Comparison of ENCODE assay signal across 15 cellular contexts in the genomic region with DNA sequence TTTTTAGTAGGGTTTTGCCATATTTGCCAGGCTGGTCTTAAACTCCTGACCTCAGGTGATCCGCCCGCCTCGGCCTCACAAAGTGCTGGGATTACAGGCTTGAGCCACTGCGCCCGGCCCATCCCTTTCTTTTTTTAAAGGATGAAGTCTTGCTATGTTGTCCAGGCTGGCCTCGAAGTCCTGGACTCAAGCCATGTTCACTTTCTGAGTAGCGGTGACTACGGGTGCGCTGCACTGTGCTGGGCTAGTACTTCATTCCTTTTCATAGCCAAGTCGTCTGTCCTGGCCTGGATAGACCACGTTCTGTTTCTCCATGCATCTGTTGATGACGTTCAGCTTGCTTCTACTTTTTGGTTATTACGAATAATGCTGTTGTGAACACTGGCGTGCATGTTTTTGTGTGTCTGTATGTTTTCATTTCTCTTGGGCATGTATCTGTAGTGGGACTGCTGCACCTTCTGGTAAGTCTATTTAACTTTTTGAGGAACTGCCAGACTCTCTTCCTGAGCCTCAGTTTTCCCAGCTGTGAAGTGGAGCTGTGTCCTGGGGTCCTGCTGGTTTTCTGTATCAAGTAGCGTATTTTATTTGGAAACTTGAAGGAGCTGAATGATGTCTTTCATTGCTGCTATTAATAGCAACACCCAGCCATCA. TPM values are rescaled to one million over a fixed set of nuclear protein-coding genes. Genes with fewer than 3 reads are reported as not detected.
DNase-seq lines count a peak whose midpoint lies in the region; ATAC-seq, FAIRE-seq and TF ChIP-seq lines count a peak whose summit lies in the region.
"Had no signal": no experiment of that assay in that cellular context is flagged by ENCODE, and none has a peak within 500 bp of the region (broad histone marks: within the 10 kb centered on the region; RNA-seq: fewer than 3 reads in every experiment).

No MANE protein-coding gene starts in this region.

- H3K79me2 ChIP-seq in K562 (ENCODE audit: control insufficient read depth, insufficient read depth, low read length), result peaks cover 100% of the 10 kb centered on the region

- H3K27ac ChIP-seq in HEK293 (ENCODE audit: extremely low read depth, low read depth, low read length) (peak overlapping the region; percentile 45; the same call in 1 of the 2 replicates), K562 (ENCODE audit: extremely low read depth, low read depth, low read length) (peak overlapping the region; percentile 97), subcutaneous abdominal adipose tissue (ENCODE audit: low read depth, low read length) (peak overlapping the region; percentile 84)

- BruUV-seq in K562 (replicated peaks; lab: Mats Ljungman, UMichigan), result no TSS peak

- no peak for TF ChIP-seq EP300 in K562 (IDR thresholded peaks at IDR 0.05; ENCODE audit: low read length)

- H3K4me3 Mint-ChIP-seq in mesothelial cell of epicardium, result no peak overlapping the region

- peaks cover 86% of the 10 kb centered on the region for H4K20me1 ChIP-seq in K562 (replicated peaks; ENCODE audit: control insufficient read depth, insufficient read depth, low read length)

- H3K27me3 ChIP-seq in K562 (ENCODE audit: control insufficient read depth in 2 of 2, insufficient read depth in 2 of 2, low read length in 2 of 2) (no peaks in the 10 kb centered on the region; a peak in 1 of 5 replicates), subcutaneous abdominal adipose tissue (ENCODE audit: control insufficient read depth in 5 of 5, insufficient read depth in 4 of 5, low read length in 5 of 5) (no peaks in the 10 kb centered on the region), MG63 (no peaks in the 10 kb centered on the region)

- H3K9me3 ChIP-seq in HEK293 (ENCODE audit: control insufficient read depth, insufficient read depth, low read depth, low read length), result no peaks in the 10 kb centered on the region
- H3K9me3 ChIP-seq in K562 (replicated peaks; ENCODE audit: control insufficient read depth, insufficient read depth, low read depth, low read length), result no peaks in the 10 kb centered on the region
- peaks cover 0 to 8% (median 4%) of the 10 kb centered on the region in 5 donors for H3K9me3 ChIP-seq in subcutaneous abdominal adipose tissue (ENCODE audit: control insufficient read depth in 5 of 5, low read length in 5 of 5)
- H3K9me3 ChIP-seq in MG63, result no peaks in the 10 kb centered on the region

- WGBS in K562 (ENCODE audit: insufficient coverage, low coverage, missing lambda C conversion rate), result 54% methylated on average over 15 of the region's 15 CpGs

- peaks cover 0 to 6% of the 10 kb centered on the region in 2 experiments; a peak in 1 of 3 replicates for H3K36me3 ChIP-seq in HEK293 (ENCODE audit: control insufficient read depth in 2 of 2, insufficient read depth in 1 of 2, low read length in 2 of 2)
- peaks cover 76% of the 10 kb centered on the region for H3K36me3 ChIP-seq in K562 (ENCODE audit: control insufficient read depth, insufficient read depth, low read length)
- peaks cover 0 to 5% (median 0%) of the 10 kb centered on the region in 5 donors for H3K36me3 ChIP-seq in subcutaneous abdominal adipose tissue (ENCODE audit: control insufficient read depth in 5 of 5, insufficient read depth in 5 of 5, low read length in 5 of 5)
- H3K36me3 ChIP-seq in MG63, result no peaks in the 10 kb centered on the region; the same call in 1 of the 2 replicates

- H3K9me3 Mint-ChIP-seq in mesothelial cell of epicardium, result no peaks in the 10 kb centered on the region
- H3K9me3 Mint-ChIP-seq: activated naive CD4-positive, alpha-beta T cell treated with anti-CD3 and anti-CD28 coated beads, Interleukin-2, amount 50 U/mL, for 72 hours; stimulated activated naive B cell treated with anti-CD40 and anti-IgM and Interleukin-4, amounts not matched to agents 10 μg/mL and 1 μg/mL and 100 μg/mL, for 72 hours had no signal

- in situ Hi-C loops in K562 (cut with MboI), result no loop called here

- no peaks in the 10 kb centered on the region for H3K27me3 Mint-ChIP-seq in mesothelial cell of epicardium (ENCODE audit: low read depth)
- H3K27me3 Mint-ChIP-seq: stimulated activated naive B cell treated with anti-CD40 and anti-IgM and Interleukin-4, amounts not matched to agents 10 μg/mL and 1 μg/mL and 100 μg/mL, for 72 hours had no signal

- H3K36me3 Mint-ChIP-seq in mesothelial cell of epicardium, result no peaks in the 10 kb centered on the region

- H3K4me3 ChIP-seq in HEK293 (ENCODE audit: low read depth, low read length), result no peak overlapping the region
- no peak overlapping the region for H3K4me3 ChIP-seq in K562
- H3K4me3 ChIP-seq in subcutaneous abdominal adipose tissue (ENCODE audit: low read depth in 1 of 5, low read length in 5 of 5), result peak overlapping the region in 1 of 5 donors; percentile 32
- H3K4me3 ChIP-seq in MG63, result no peak overlapping the region

- peak overlapping the region; percentile 96 for H3K27ac Mint-ChIP-seq in mesothelial cell of epicardium
- H3K27ac Mint-ChIP-seq: activated naive CD4-positive, alpha-beta T cell treated with anti-CD3 and anti-CD28 coated beads, Interleukin-2, amount 50 U/mL, for 72 hours had no signal

- DNase-seq in K562 (ENCODE audit: extremely low read depth in 1 of 4, low spot score in 3 of 4), result peak in 1 of 4 experiments; percentile 51
- no peak for DNase-seq in mesothelial cell of epicardium (ENCODE audit: low spot score in 2 of 2, unreplicated experiment in 2 of 2)
- DNase-seq in A172 (ENCODE audit: low spot score), result no peak
- no peak for DNase-seq in MG63
- DNase-seq: activated CD4-positive, CD25-positive, alpha-beta regulatory T cell; COR-L47; H7; stimulated activated naive B cell treated with anti-CD40 and anti-IgM and Interleukin-4, amounts not matched to agents 10 μg/mL and 1 μg/mL and 100 μg/mL, for 72 hours; SW 1271 had no signal

- H3K9ac ChIP-seq in K562 (ENCODE audit: insufficient read depth in 1 of 2, low read depth in 2 of 2, low read length in 2 of 2) (peak overlapping the region; percentile 60 to 88), subcutaneous abdominal adipose tissue (ENCODE audit: low read length in 5 of 5) (peak overlapping the region in 2 of 5 donors; percentile 1 to 19)

- peaks cover 19% of the 10 kb centered on the region for H3K9me1 ChIP-seq in K562 (ENCODE audit: control insufficient read depth, insufficient read depth, low read length)

- intact Hi-C loops in K562 (cut with micrococcal nuclease), result loop anchor here (10.0 kb wide), 1 partner anchor 142 kb away; no protein-coding TSS in a partner anchor

- H3K4me2 ChIP-seq in K562 (ENCODE audit: insufficient read depth, low read length), result peak overlapping the region; percentile 89

- no peak for FAIRE-seq in K562 (lab: Jason Lieb, UNC)
- FAIRE-seq: colon had no signal

- TF ChIP-seq CTCF in HEK293 (tag by site-specific recombination; IDR thresholded peaks at IDR 0.05) (no peak), K562 (IDR thresholded peaks at IDR 0.05 in 2 of 3, conservative IDR thresholded peaks at IDR 0.05 in 1 of 3; ENCODE audit: insufficient read depth in 2 of 3, low read depth in 1 of 3, low read length in 3 of 3) (no peak), mesothelial cell of epicardium (IDR thresholded peaks at IDR 0.05; ENCODE audit: unreplicated experiment) (no peak)

- TF ChIP-seq POLR2A in K562 (conservative IDR thresholded peaks at IDR 0.05), result no peak; the same call in 1 of the 2 replicates

- H3K4me1 ChIP-seq in HEK293 (ENCODE audit: control insufficient read depth, insufficient read depth, low read length), result peaks cover 21% of the 10 kb centered on the region
- peaks cover 86 to 90% of the 10 kb centered on the region in 2 experiments for H3K4me1 ChIP-seq in K562 (replicated peaks in 1 of 2; ENCODE audit: control insufficient read depth in 2 of 2, insufficient read depth in 2 of 2, low read length in 2 of 2)
- H3K4me1 ChIP-seq in subcutaneous abdominal adipose tissue (ENCODE audit: control insufficient read depth in 5 of 5, insufficient read depth in 5 of 5, low read length in 5 of 5), result peaks cover 25 to 100% (median 99%) of the 10 kb centered on the region in 5 donors

- POLR2A ChIA-PET in HEK293 (lab: Yijun Ruan, JAX), result interaction anchor here (0.6 to 1.3 kb wide), 4 partner anchors 11 to 40 kb away, joined by 3 to 7 read pairs (median 4); a partner anchor contains a TSS
- POLR2A ChIA-PET in K562 (lab: Yijun Ruan, JAX), result interaction anchor here (0.6 to 2.6 kb wide), 15 partner anchors 9 to 225 kb away, joined by 3 to 20 read pairs (median 4); no protein-coding TSS in a partner anchor

- H2AFZ ChIP-seq in K562 (ENCODE audit: low read depth, low read length), result no peak overlapping the region

- ATAC-seq in K562, result no peak
- ATAC-seq in HG02623 (IDR thresholded peaks at IDR 0.05; ENCODE audit: unreplicated experiment), result no peak
- no peak for ATAC-seq in HG03175 (IDR thresholded peaks at IDR 0.05; ENCODE audit: unreplicated experiment)
- ATAC-seq: activated naive CD4-positive, alpha-beta T cell treated with anti-CD3 and anti-CD28 coated beads, Interleukin-2, amount 50 U/mL, for 72 hours; stimulated activated naive B cell treated with anti-CD40 and anti-IgM and Interleukin-4, amounts not matched to agents 10 μg/mL and 1 μg/mL and 100 μg/mL, for 72 hours had no signal

- no peak for TF ChIP-seq RAD21 in K562 (CRISPR knock-in tag; conservative IDR thresholded peaks at IDR 0.05 in 1 of 2, IDR thresholded peaks at IDR 0.05 in 1 of 2)

- CTCF ChIA-PET in HEK293 (lab: Yijun Ruan, JAX) (interaction anchor here (0.6 to 1.9 kb wide), 7 partner anchors 9 to 820 kb away, joined by 3 to 8 read pairs (median 5); no protein-coding TSS in a partner anchor), K562 (lab: Yijun Ruan, JAX; ENCODE audit: low intra/inter-chr PET ratio) (no interaction called here)

- H3K4me1 Mint-ChIP-seq in mesothelial cell of epicardium, result peaks cover 74% of the 10 kb centered on the region

RNA-seq across cellular contexts. Expression of a gene that starts 40.0 kb away (rescaled TPM):
- 692 and 1,066 TPM in 2 replicates for total RNA-seq in K562 (2011; cell fraction: chromatin; rRNA removed; ENCODE audit: low replicate concordance)
- 409 and 435 TPM in 2 replicates for total RNA-seq in K562 (2011; cell fraction: nucleolus; rRNA removed)
- total RNA-seq in K562 (2011; cell fraction: nucleoplasm; rRNA removed), result 438 and 467 TPM in 2 replicates
- 89.1 and 104 TPM in 2 replicates for total RNA-seq in K562 (2014; rRNA removed)
- 40.9 and 41.8 TPM in 2 replicates for total RNA-seq in K562 (2014; rRNA removed; fragmentation: Illumina TruSeq; extraction: Trizol)
- total RNA-seq in K562 (2015; rRNA removed; fragmentation: Illumina TruSeq; extraction: Trizol), result 57.9 and 60.6 TPM in 2 replicates
- total RNA-seq in K562 (2021), result 208 and 244 TPM in 2 replicates
- 54.2 and 64.0 TPM in 2 replicates for polyA plus RNA-seq in K562 (2011; rRNA removed)
- 54.1 and 55.3 TPM in 2 replicates for polyA plus RNA-seq in K562 (2011; cell fraction: cytosol; rRNA removed)
- 210 and 277 TPM in 2 replicates for polyA plus RNA-seq in K562 (2011; cell fraction: nucleus; rRNA removed)
- 113 and 125 TPM in 2 replicates for polyA plus RNA-seq in K562 (2012)
- polyA plus RNA-seq in K562 (2014; fragmentation: Illumina TruSeq; extraction: Trizol), result 116 and 138 TPM in 2 replicates
- 10 to 100 TPM; 12.2 to 15.8 TPM for polyA plus RNA-seq in K562 (2014; fragmentation: Nextera tagmentation; extraction: Ambion mirVana)
- 101 and 116 TPM in 2 replicates for polyA plus RNA-seq in K562 (2014; rRNA removed)
- 61.1 and 68.8 TPM in 2 replicates for polyA minus RNA-seq in K562 (2011; rRNA and poly(A)+ RNA removed)
- polyA minus RNA-seq in K562 (2011; cell fraction: cytosol; rRNA and poly(A)+ RNA removed), result 106 and 121 TPM in 2 replicates
- 117 and 133 TPM in 2 replicates for polyA minus RNA-seq in K562 (2011; cell fraction: nucleus; rRNA and poly(A)+ RNA removed)
- 193 to 218 TPM (median 208 TPM) in 3 replicates for total RNA-seq in mesothelial cell of epicardium
- total RNA-seq in A172 (2014; rRNA removed; shearing (Covaris generic)), result 9.7 and 13.4 TPM in 2 replicates
- 9.3 and 19.1 TPM in 2 replicates for total RNA-seq in MG63 (2014; rRNA removed; shearing (Covaris generic); ENCODE audit: low replicate concordance)

Comparison
In these comparisons a context has a peak if more than half of its experiments do, and no peak if none do; other contexts are left out.
1. H3K27ac ChIP-seq: peak in every context shown above with its lines; median percentile 97 in K562; 84 in subcutaneous abdominal adipose tissue; 45 in HEK293.